Comparison of ENCODE assay signal across 19 cellular contexts in the genomic region with DNA sequence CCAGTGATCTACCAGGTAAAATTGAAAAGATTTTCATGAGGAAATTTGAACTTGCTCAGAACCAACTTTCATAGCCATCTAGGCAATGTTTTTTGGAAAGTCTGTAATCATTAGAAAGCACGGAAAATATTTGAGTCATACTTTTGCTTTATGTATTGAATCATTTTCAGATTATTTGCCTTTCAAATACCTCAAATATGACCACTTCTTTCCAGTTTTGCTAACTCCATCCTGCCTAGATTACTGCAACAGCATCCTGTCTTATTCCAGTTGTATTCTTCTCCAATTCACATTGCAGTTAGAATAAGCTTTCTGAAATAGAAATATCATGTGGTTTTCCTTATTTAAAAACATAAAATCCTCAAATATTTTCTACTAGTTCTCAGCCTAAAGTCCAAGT.
DNase-seq lines count a peak whose midpoint lies in the region; ATAC-seq, FAIRE-seq and TF ChIP-seq lines count a peak whose summit lies in the region.
"Had no signal": no experiment of that assay in that cellular context is flagged by ENCODE, and none has a peak within 500 bp of the region (broad histone marks: within the 10 kb centered on the region; RNA-seq: fewer than 3 reads in every experiment).

No MANE protein-coding gene starts in this region.

- TF ChIP-seq POLR2A in endothelial cell of umbilical vein (IDR thresholded peaks at IDR 0.05; ENCODE audit: low read depth, low read length): no peak

- no peaks in the 10 kb centered on the region for H3K27me3 Mint-ChIP-seq in Caco-2 (ENCODE audit: insufficient read depth, unreplicated experiment)

- CTCF ChIA-PET in PC-3 (lab: Charles Lee) (interaction anchor here (0.6 kb wide), 2 partner anchors 49 to 94 kb away, joined by 3 to 4 read pairs; no protein-coding TSS in a partner anchor), endothelial cell of umbilical vein (lab: Charles Lee) (no interaction called here), Caco-2 (lab: Charles Lee) (no interaction called here)

- BruUV-seq in PC-3 (replicated peaks; lab: Mats Ljungman, UMichigan) (no TSS peak), endothelial cell of umbilical vein (replicated peaks; lab: Mats Ljungman, UMichigan) (no TSS peak), Caco-2 (replicated peaks; lab: Mats Ljungman, UMichigan) (no TSS peak)

- ATAC-seq in PC-3: peak; percentile 83
- ATAC-seq in GM21423 (IDR thresholded peaks at IDR 0.05; ENCODE audit: unreplicated experiment): no peak

- DNase-seq in PC-3: peak; percentile 95
- no peak for DNase-seq in endothelial cell of umbilical vein (ENCODE audit: low read depth, low spot score)
- peak; percentile 54 for DNase-seq in iris pigment epithelial cell (ENCODE audit: low read depth)
- DNase-seq in CD1c-positive myeloid dendritic cell (ENCODE audit: extremely low spot score): no peak
- no peak for DNase-seq in NCI-H774 (lab: John Stamatoyannopoulos, UW)
- no peak for DNase-seq in Caco-2
- DNase-seq: 8988T, C1 segment of cervical spinal cord, DMS53, KBM-7, NCI-H1436 treated with DMSO at 0.1 percent for 48 hours, NCI-H2081, NCI-H345, NCI-H69, Peyer's patch, Right ventricle myocardium superior had no signal

- dilution Hi-C loops in endothelial cell of umbilical vein (cut with MboI; ENCODE audit: extremely low pct_ligation_motif_present, low sequenced_read_pairs): no loop called here

- no peaks in the 10 kb centered on the region for H3K9me2 ChIP-seq in PC-3 (replicated peaks; ENCODE audit: low read length)

- H3K4me1 Mint-ChIP-seq in Caco-2 (ENCODE audit: low read depth, unreplicated experiment): no peaks in the 10 kb centered on the region

- H3K27ac Mint-ChIP-seq in Caco-2 (ENCODE audit: unreplicated experiment): no peak overlapping the region

- no peak overlapping the region for H3K4me3 Mint-ChIP-seq in Caco-2 (ENCODE audit: unreplicated experiment)

- H3K9me1 ChIP-seq in endothelial cell of umbilical vein (replicated peaks; ENCODE audit: control insufficient read depth, extremely low read depth, insufficient read depth, low read length): no peaks in the 10 kb centered on the region

- peaks cover 34% of the 10 kb centered on the region for H3K9me3 Mint-ChIP-seq in Caco-2 (ENCODE audit: unreplicated experiment)

- H3K79me2 ChIP-seq in ACC112 (ENCODE audit: control insufficient read depth, insufficient read depth, low read length, unreplicated experiment) (no peaks in the 10 kb centered on the region), PC-3 (ENCODE audit: low read length) (no peaks in the 10 kb centered on the region), endothelial cell of umbilical vein (ENCODE audit: control insufficient read depth, insufficient read depth, low read length) (no peaks in the 10 kb centered on the region)

- H3K4me2 ChIP-seq in PC-3 (ENCODE audit: low read length) (peak overlapping the region; percentile 30), endothelial cell of umbilical vein (ENCODE audit: insufficient read depth, low read length) (no peak overlapping the region)

- FAIRE-seq in endothelial cell of umbilical vein (lab: Jason Lieb, UNC): no peak
- FAIRE-seq: GM12891 had no signal

- no peaks in the 10 kb centered on the region for H3K36me3 Mint-ChIP-seq in Caco-2 (ENCODE audit: insufficient read depth, unreplicated experiment)

- H2AFZ ChIP-seq in ACC112 (ENCODE audit: low read length, unreplicated experiment): no peak overlapping the region
- no peak overlapping the region for H2AFZ ChIP-seq in PC-3 (ENCODE audit: low read length)
- H2AFZ ChIP-seq in endothelial cell of umbilical vein (ENCODE audit: low read depth, low read length): no peak overlapping the region

- peak overlapping the region; percentile 16 for H3K9ac ChIP-seq in PC-3 (ENCODE audit: low read length)
- H3K9ac ChIP-seq in endothelial cell of umbilical vein (replicated peaks; ENCODE audit: extremely low read depth, insufficient read depth, low read length): no peak overlapping the region

- H3K36me3 ChIP-seq in ACC112 (ENCODE audit: insufficient read depth, low read length): no peaks in the 10 kb centered on the region
- peaks cover 20% of the 10 kb centered on the region; the same call in 1 of the 2 replicates for H3K36me3 ChIP-seq in PC-3 (ENCODE audit: low read depth, low read length)
- H3K36me3 ChIP-seq in endothelial cell of umbilical vein (ENCODE audit: control insufficient read depth in 2 of 2, extremely low read depth in 1 of 2, insufficient read depth in 2 of 2, low read length in 2 of 2): no peaks in the 10 kb centered on the region
- H3K36me3 ChIP-seq in Caco-2 (ENCODE audit: control insufficient read depth, insufficient read depth, low read length): no peaks in the 10 kb centered on the region
- H3K36me3 ChIP-seq: Peyer's patch had no signal

- intact Hi-C loops in PC-3 (cut with micrococcal nuclease): loop anchor here (1.0 to 2.0 kb wide), 3 partner anchors 32 to 134 kb away; no protein-coding TSS in a partner anchor
- intact Hi-C loops in endothelial cell of umbilical vein (cut with micrococcal nuclease): no loop called here
- intact Hi-C loops in Caco-2 (cut with micrococcal nuclease; ENCODE audit: unreplicated experiment): no loop called here

- H3K27me3 ChIP-seq in ACC112 (ENCODE audit: insufficient read depth, low read length) (no peaks in the 10 kb centered on the region), PC-3 (ENCODE audit: low read length) (no peaks in the 10 kb centered on the region), endothelial cell of umbilical vein (ENCODE audit: control insufficient read depth in 2 of 2, insufficient read depth in 2 of 2, low read length in 2 of 2) (no peaks in the 10 kb centered on the region), Caco-2 (replicated peaks; ENCODE audit: control insufficient read depth, insufficient read depth, low read length) (no peaks in the 10 kb centered on the region)
- H3K27me3 ChIP-seq: Peyer's patch had no signal

- H3K9me3 ChIP-seq in PC-3 (ENCODE audit: low read length) (peaks cover 44% of the 10 kb centered on the region), endothelial cell of umbilical vein (replicated peaks; ENCODE audit: control insufficient read depth, insufficient read depth, low read length) (peaks cover 3% of the 10 kb centered on the region), Caco-2 (peaks cover 9% of the 10 kb centered on the region; the same call in 1 of the 2 replicates)

- POLR2A ChIA-PET in PC-3 (lab: Charles Lee; ENCODE audit: unreplicated experiment): interaction anchor here (1.0 kb wide), 1 partner anchor 9 kb away, joined by 5 read pairs; no protein-coding TSS in a partner anchor
- POLR2A ChIA-PET in endothelial cell of umbilical vein (lab: Charles Lee): no interaction called here
- POLR2A ChIA-PET in Caco-2 (lab: Charles Lee): no interaction called here

- H4K20me1 ChIP-seq in PC-3 (ENCODE audit: low read length) (no peaks in the 10 kb centered on the region), endothelial cell of umbilical vein (replicated peaks; ENCODE audit: control insufficient read depth, extremely low read depth, insufficient read depth, low read length) (no peaks in the 10 kb centered on the region)

- H3F3A ChIP-seq in PC-3 (ENCODE audit: low read length, unreplicated experiment): peaks cover 15% of the 10 kb centered on the region

- no peak overlapping the region; the same call in 1 of the 2 replicates for H3K4me3 ChIP-seq in ACC112 (ENCODE audit: low read depth, low read length)
- H3K4me3 ChIP-seq in PC-3 (ENCODE audit: low read length): no peak overlapping the region
- no peak overlapping the region for H3K4me3 ChIP-seq in endothelial cell of umbilical vein (replicated peaks in 1 of 3; ENCODE audit: insufficient read depth in 1 of 3, low read depth in 1 of 3, low read length in 3 of 3)
- no peak overlapping the region for H3K4me3 ChIP-seq in Caco-2 (ENCODE audit: low read depth, low read length)
- H3K4me3 ChIP-seq: Peyer's patch had no signal

- H3K4me1 ChIP-seq in ACC112 (ENCODE audit: control insufficient read depth, insufficient read depth, low read length, unreplicated experiment) (peaks cover 3% of the 10 kb centered on the region), PC-3 (ENCODE audit: insufficient read depth, low read length) (peaks cover 30% of the 10 kb centered on the region), endothelial cell of umbilical vein (ENCODE audit: control insufficient read depth, extremely low read depth, insufficient read depth, low read length) (peaks cover 12% of the 10 kb centered on the region), Caco-2 (no peaks in the 10 kb centered on the region)
- H3K4me1 ChIP-seq: Peyer's patch had no signal

- peak overlapping the region; percentile 57 for H3K27ac ChIP-seq in ACC112 (ENCODE audit: low read depth, low read length)
- H3K27ac ChIP-seq in PC-3 (ENCODE audit: low read length): peak overlapping the region; percentile 67
- no peak overlapping the region for H3K27ac ChIP-seq in endothelial cell of umbilical vein (ENCODE audit: insufficient read depth, low read depth, low read length)
- H3K27ac ChIP-seq: Peyer's patch had no signal

- TF ChIP-seq CTCF in PC-3 (conservative IDR thresholded peaks at IDR 0.05; ENCODE audit: low read depth, low read length) (no peak), endothelial cell of umbilical vein (IDR thresholded peaks at IDR 0.05; ENCODE audit: extremely low read depth in 1 of 2, insufficient read depth in 1 of 2, low read depth in 1 of 2, low read length in 2 of 2) (no peak), Caco-2 (IDR thresholded peaks at IDR 0.05; ENCODE audit: insufficient read depth in 1 of 2, low read depth in 1 of 2, low read length in 1 of 2, severe bottlenecking in 1 of 2, unreplicated experiment in 1 of 2) (no peak)

TF ChIP-seq in endothelial cell of umbilical vein, 7 proteins besides CTCF, POLR2A, EP300 and RAD21:
- TF ChIP-seq JUN (IDR thresholded peaks at IDR 0.05; ENCODE audit: borderline replicate concordance, insufficient read depth, insufficient read length, low read depth): no peak
- TF ChIP-seq FOS (IDR thresholded peaks at IDR 0.05; ENCODE audit: borderline replicate concordance, insufficient read depth, low read length): peak; percentile 46

Comparison
In these comparisons a context has a peak if more than half of its experiments do, and no peak if none do; other contexts are left out.
1. DNase-seq: peak in PC-3 (single experiment) and iris pigment epithelial cell (single experiment); none in endothelial cell of umbilical vein (single experiment), CD1c-positive myeloid dendritic cell (single experiment), NCI-H774 (single experiment) and Caco-2 (0 of 2).